ENCODE assay signal across 26 cellular contexts in genomic region chr18:37541517-37541916, GRCh38. TPM values are rescaled to one million over a fixed set of nuclear protein-coding genes. Genes with fewer than 3 reads are reported as not detected.
DNase-seq lines count a peak whose midpoint lies in the region; ATAC-seq, FAIRE-seq and TF ChIP-seq lines count a peak whose summit lies in the region.
"Had no signal": no experiment of that assay in that cellular context is flagged by ENCODE, and none has a peak within 500 bp of the region (broad histone marks: within the 10 kb centered on the region; RNA-seq: fewer than 3 reads in every experiment).

No MANE protein-coding gene starts in this region.

- CTCF ChIA-PET in H1 (lab: Charles Lee; ENCODE audit: partially characterized antibody): interaction anchor here (0.8 to 4.4 kb wide), 6 partner anchors 8 to 199 kb away, joined by 3 to 34 read pairs (median 4); no protein-coding TSS in a partner anchor

- no peak for TF ChIP-seq RAD21 in H1 (IDR thresholded peaks at IDR 0.05 in 1 of 2, conservative IDR thresholded peaks at IDR 0.05 in 1 of 2; ENCODE audit: low read depth in 2 of 2, low read length in 2 of 2)

- H4K8ac ChIP-seq in H1 (ENCODE audit: extremely low read depth, insufficient read depth, low read length): no peak overlapping the region

- H2BK12ac ChIP-seq in H1 (ENCODE audit: low read depth, low read length): no peak overlapping the region

- no peak overlapping the region for H3K4ac ChIP-seq in H1 (replicated peaks; ENCODE audit: insufficient read length, low read depth, low read length)

- no peak overlapping the region for H3K56ac ChIP-seq in H1 (replicated peaks; ENCODE audit: insufficient read length, low read depth, low read length)

- no peak overlapping the region for H3K23ac ChIP-seq in H1 (ENCODE audit: insufficient read length)

- DNase-seq in Right ventricle myocardium superior (peak; percentile 14), right cardiac atrium (no peak), H1 (ENCODE audit: low read depth in 1 of 2, low spot score in 2 of 2) (no peak), spleen (peak; percentile 44), frontal cortex (ENCODE audit: low spot score in 2 of 2) (no peak), NCI-H1092 (lab: John Stamatoyannopoulos, UW) (no peak)
- DNase-seq: 8988T; ACHN; AML-193; BE2C; CD4-positive, alpha-beta T cell; CD8-positive, alpha-beta memory T cell; DMS 273 treated with DMSO at 0.1 percent for 48 hours; DMS79; EL; GF-D8; GOT3; H7; HCEC 1CT had no signal

- no peak overlapping the region for H4K91ac ChIP-seq in H1 (replicated peaks; ENCODE audit: insufficient read length, low read length)

- TF ChIP-seq POLR2A in H1 (IDR thresholded peaks at IDR 0.05; ENCODE audit: control extremely low read depth in 1 of 2, low read depth in 2 of 2, low read length in 2 of 2) (no peak), spleen (IDR thresholded peaks at IDR 0.05) (no peak)

- no peaks in the 10 kb centered on the region for H3K27me3 ChIP-seq in right cardiac atrium (ENCODE audit: control insufficient read depth, insufficient read depth)
- peaks cover 0 to 5% (median 4%) of the 10 kb centered on the region in 4 experiments; a peak in 4 of 7 replicates for H3K27me3 ChIP-seq in H1 (replicated peaks in 1 of 4; ENCODE audit: control insufficient read depth in 3 of 4, extremely low read depth in 1 of 4, insufficient read depth in 3 of 4, low read length in 3 of 4)
- peaks cover 0 to 45% (median 6%) of the 10 kb centered on the region in 7 donors for H3K27me3 ChIP-seq in spleen (replicated peaks in 1 of 7)
- H3K27me3 ChIP-seq: BE2C had no signal

- H2AK5ac ChIP-seq in H1 (ENCODE audit: low read depth, low read length): no peak overlapping the region

- POLR2A ChIA-PET in H1 (lab: Charles Lee; ENCODE audit: partially characterized antibody): interaction anchor here (1.1 kb wide), 1 partner anchor 24 kb away, joined by 3 read pairs; no protein-coding TSS in a partner anchor

- no peak for TF ChIP-seq EP300 in H1 (IDR thresholded peaks at IDR 0.05; ENCODE audit: borderline replicate concordance in 1 of 2, low read depth in 2 of 2, low read length in 2 of 2)

- no peak overlapping the region for H3K14ac ChIP-seq in H1 (ENCODE audit: insufficient read length)

- FAIRE-seq in H1 (lab: Jason Lieb, UNC): no peak
- no peak for FAIRE-seq in frontal cortex (lab: Jason Lieb, UNC)
- FAIRE-seq: A549, D721Med, GM12891, GM18507 had no signal

- intact Hi-C loops in Right ventricle myocardium superior (cut with DNase I): no loop called here
- intact Hi-C loops in right cardiac atrium (cut with DNase I): no loop called here
- intact Hi-C loops in spleen (cut with DNase I; ENCODE audit: low total_unique reads): no loop called here

- 89% methylated on average over 7 of the region's 7 CpGs for WGBS in right cardiac atrium
- WGBS in H1 (ENCODE audit: extremely low coverage in 1 of 2, insufficient coverage in 1 of 2, insufficient read length in 1 of 2, insufficient replicate concordance in 2 of 2, low coverage in 1 of 2, low lambda C conversion rate in 2 of 2, missing lambda C conversion rate in 1 of 2), 2 experiments: 95% methylated on average over 7 of the region's 7 CpGs; no CpG with 5 or more reads in 1 of the 2 experiments
- 85 to 95% (median 90%) methylated on average over 7 of the region's 7 CpGs for WGBS in spleen, 5 donors

- no peak overlapping the region for H3K18ac ChIP-seq in H1 (ENCODE audit: extremely low read depth, low read length)

- H2BK120ac ChIP-seq in H1 (replicated peaks; ENCODE audit: low read depth, low read length): no peak overlapping the region

- TF ChIP-seq CTCF in H1 (IDR thresholded peaks at IDR 0.05; ENCODE audit: control extremely low read depth in 1 of 3, insufficient read depth in 1 of 3, low read depth in 1 of 3, low read length in 3 of 3) (no peak), spleen (IDR thresholded peaks at IDR 0.05 in 8 of 11, conservative IDR thresholded peaks at IDR 0.05 in 3 of 11) (no peak)

- peaks cover 0 to 2% of the 10 kb centered on the region in 2 experiments for H4K20me1 ChIP-seq in H1 (replicated peaks in 1 of 2; ENCODE audit: control insufficient read depth in 1 of 2, insufficient read depth in 2 of 2, low read length in 2 of 2)

- H3K79me2 ChIP-seq in H1 (ENCODE audit: control insufficient read depth in 1 of 2, insufficient read depth in 2 of 2, low read length in 2 of 2): no peaks in the 10 kb centered on the region

- peaks cover 5% of the 10 kb centered on the region; the same call in 1 of the 2 replicates for H3K23me2 ChIP-seq in H1 (ENCODE audit: low read depth, low read length)

- H3K4me3 ChIP-seq in right cardiac atrium (ENCODE audit: low read length): no peak overlapping the region
- H3K4me3 ChIP-seq in H1 (ENCODE audit: extremely low read depth in 1 of 4, insufficient read depth in 2 of 4, low read depth in 3 of 4, low read length in 4 of 4): no peak overlapping the region
- no peak overlapping the region for H3K4me3 ChIP-seq in spleen
- H3K4me3 ChIP-seq: A549; BLaER1 treated with 17β-estradiol and CSF1 and Interleukin-3, amounts not matched to agents 10 nM and 100 nM had no signal

- ATAC-seq in Right ventricle myocardium superior (ENCODE audit: poor library complexity) (no peak), right cardiac atrium (no peak)
- ATAC-seq: A549 had no signal

- H3K9me3 ChIP-seq in right cardiac atrium (ENCODE audit: control insufficient read depth, low read length) (no peaks in the 10 kb centered on the region), H1 (ENCODE audit: insufficient read depth in 2 of 2, low read depth in 1 of 2, low read length in 1 of 2) (no peaks in the 10 kb centered on the region), spleen (no peaks in the 10 kb centered on the region)
- H3K9me3 ChIP-seq: A549; BE2C; BLaER1 treated with 17β-estradiol and CSF1 and Interleukin-3, amounts not matched to agents 10 nM and 100 nM had no signal

- no peaks in the 10 kb centered on the region for H3K79me1 ChIP-seq in H1 (ENCODE audit: low read depth, low read length)

- H3K9ac ChIP-seq in H1 (replicated peaks in 1 of 4; ENCODE audit: extremely low read depth in 1 of 4, low read depth in 3 of 4, low read length in 3 of 4): no peak overlapping the region
- H3K9ac ChIP-seq: BLaER1 treated with 17β-estradiol and CSF1 and Interleukin-3, amounts not matched to agents 10 nM and 100 nM had no signal

- H2BK20ac ChIP-seq in H1 (ENCODE audit: low read length): no peak overlapping the region

- H3K27ac ChIP-seq in right cardiac atrium (ENCODE audit: low read length) (no peak overlapping the region), H1 (ENCODE audit: low read depth, low read length) (no peak overlapping the region), spleen (no peak overlapping the region)
- H3K27ac ChIP-seq: A549; BLaER1 treated with 17β-estradiol and CSF1 and Interleukin-3, amounts not matched to agents 10 nM and 100 nM had no signal

- H3K4me2 ChIP-seq in H1 (ENCODE audit: insufficient read depth in 1 of 2, low read depth in 2 of 2, low read length in 2 of 2): no peak overlapping the region
- H3K4me2 ChIP-seq: A549; BLaER1 treated with 17β-estradiol and CSF1 and Interleukin-3, amounts not matched to agents 10 nM and 100 nM had no signal

- no peak overlapping the region for H2BK5ac ChIP-seq in H1 (ENCODE audit: low read depth, low read length)

- H3K36me3 ChIP-seq in H1 (ENCODE audit: control insufficient read depth in 2 of 4, insufficient read depth in 4 of 4, low read length in 3 of 4) (no peaks in the 10 kb centered on the region), spleen (no peaks in the 10 kb centered on the region)
- H3K36me3 ChIP-seq: BE2C; BLaER1 treated with 17β-estradiol and CSF1 and Interleukin-3, amounts not matched to agents 10 nM and 100 nM had no signal

- no peak overlapping the region for H2BK15ac ChIP-seq in H1 (ENCODE audit: low read length)

- no peak overlapping the region for H2AFZ ChIP-seq in H1 (ENCODE audit: low read length)

- H3K4me1 ChIP-seq in right cardiac atrium (ENCODE audit: control insufficient read depth, insufficient read depth, low read length): no peaks in the 10 kb centered on the region
- H3K4me1 ChIP-seq in H1 (replicated peaks in 1 of 4; ENCODE audit: control insufficient read depth in 3 of 4, insufficient read depth in 4 of 4, low read length in 3 of 4): peaks cover 9 to 15% (median 13%) of the 10 kb centered on the region in 4 experiments
- H3K4me1 ChIP-seq in spleen: peaks cover 0 to 9% (median 0%) of the 10 kb centered on the region in 6 donors
- H3K4me1 ChIP-seq: A549, BE2C had no signal

- no peak overlapping the region for H4K5ac ChIP-seq in H1 (ENCODE audit: insufficient read length, low read depth, low read length)

TF ChIP-seq in H1, 55 proteins besides CTCF, POLR2A, EP300 and RAD21:
- TF ChIP-seq SIN3A (conservative IDR thresholded peaks at IDR 0.05 in 1 of 2, IDR thresholded peaks at IDR 0.05 in 1 of 2; ENCODE audit: low read depth in 1 of 2, low read length in 2 of 2) (no peak), KDM1A (IDR thresholded peaks at IDR 0.05; ENCODE audit: borderline replicate concordance, low read length) (peak; percentile 79; the same call in 1 of the 2 replicates)

RNA-seq across cellular contexts. Expression of gene CELF4, which starts 24.1 kb away (rescaled TPM):
- total RNA-seq in Right ventricle myocardium superior (0.19 TPM), right cardiac atrium (1 to 10 TPM in 3 of 4 donors, under 1 TPM in 1; 0.85 to 1.4 (median 1.1) TPM), spleen (1 to 10 TPM in 2 of 7 donors, under 1 TPM in 5; 0.74 to 3.5 (median 0.84) TPM), frontal cortex (92.9 TPM)
- polyA plus RNA-seq in right cardiac atrium (0.79 TPM), H1 (2011; rRNA removed) (1.6 and 2.8 TPM in 2 replicates), spleen (under 1 TPM; 0.46 to 0.54 (median 0.50) TPM)
- 3.3 and 3.4 TPM in 2 replicates for total RNA-seq in H1 (2021; fragmentation: NEBNext Ultra II Directional; extraction: Animal tissue kit (Norgen Biotek cat#: 25700))
- 1.6 TPM for polyA plus RNA-seq in H1 (2011; cell fraction: cytosol; rRNA removed)
- polyA plus RNA-seq in H1 (2011; cell fraction: nucleus; rRNA removed): 4.1 TPM
- 1.6 to 3.7 TPM (median 2.9 TPM) in 4 replicates for polyA plus RNA-seq in H1 (2012, experiment 1 of 2)
- polyA plus RNA-seq in H1 (2012, experiment 2 of 2): 1.5 TPM
- polyA plus RNA-seq in H1 (2013, experiment 1 of 2): 11.9 TPM
- polyA plus RNA-seq in H1 (2013, experiment 2 of 2): 11.2 TPM
- 0.63 and 0.93 TPM in 2 replicates for polyA minus RNA-seq in H1 (2011; rRNA and poly(A)+ RNA removed)
- polyA minus RNA-seq in H1 (2011; cell fraction: cytosol; rRNA and poly(A)+ RNA removed): 1.4 TPM
- 5.7 TPM for polyA minus RNA-seq in H1 (2011; cell fraction: nucleus; rRNA and poly(A)+ RNA removed)
- total RNA-seq: CD4-positive, alpha-beta T cell; CD8-positive, alpha-beta memory T cell; G401 had no signal
- polyA plus RNA-seq: CD14-positive monocyte; CD8-positive, alpha-beta memory T cell had no signal

Comparison
In these comparisons a context has a peak if more than half of its experiments do, and no peak if none do; other contexts are left out.
1. DNase-seq: peak in Right ventricle myocardium superior (single experiment) and spleen (single experiment); none in right cardiac atrium (0 of 3), H1 (0 of 2), frontal cortex (0 of 2) and NCI-H1092 (single experiment).
2. RNA of gene CELF4, which starts 24.1 kb away (total RNA-seq): 92.9 TPM in frontal cortex (single experiment); 3.3 to 3.4 TPM in H1, 0.85 to 1.4 TPM in right cardiac atrium, 0.74 to 3.5 TPM in spleen and 0.19 TPM in Right ventricle myocardium superior (single experiment); every median in the first group is over 10 times any median in the second.